In the genomic region with DNA sequence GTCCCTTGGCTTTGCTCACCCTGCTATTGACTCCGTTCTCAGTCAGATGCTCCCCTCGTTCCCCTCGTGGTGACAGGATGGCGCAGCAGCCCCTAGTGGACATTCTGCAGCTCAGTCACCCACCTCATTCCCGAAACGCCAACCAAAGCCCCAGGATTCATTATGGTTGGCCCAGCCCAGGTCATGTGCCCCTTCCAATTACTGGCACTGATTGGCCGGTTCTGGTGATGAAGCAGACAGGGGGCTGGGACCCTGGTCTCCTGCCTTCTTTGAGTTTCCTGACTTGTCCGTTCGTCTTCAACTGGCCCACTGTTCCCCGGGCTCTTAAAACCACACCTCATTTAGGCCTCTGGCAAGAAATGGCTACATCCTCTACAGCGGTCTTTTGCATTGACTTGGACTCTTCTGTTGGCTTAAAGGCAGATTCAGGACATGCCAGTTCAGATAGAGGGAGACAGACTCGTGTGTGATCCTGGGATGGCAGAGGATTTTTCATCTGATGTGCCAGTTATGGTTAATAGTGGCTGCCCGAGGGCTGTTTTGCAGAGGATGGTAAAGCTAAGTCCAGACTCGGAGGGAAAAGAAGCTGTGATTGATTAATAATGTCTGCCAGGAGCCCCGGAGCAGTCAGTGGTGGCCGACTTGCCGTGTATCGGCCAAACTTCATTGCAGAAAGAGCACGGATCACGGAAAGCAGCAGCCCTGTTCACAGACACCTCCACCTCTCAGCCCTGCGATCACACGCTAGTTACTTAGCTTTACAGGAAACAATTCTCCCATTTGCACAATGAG, we compare ENCODE assay signal across 8 cellular contexts. TPM values are rescaled to one million over a fixed set of nuclear protein-coding genes. Genes with fewer than 3 reads are reported as not detected.
A peak's percentile ranks its signal among the peaks of the same experiment; 100 is the strongest.
DNase-seq lines count a peak whose midpoint lies in the region; ATAC-seq, FAIRE-seq and TF ChIP-seq lines count a peak whose summit lies in the region.

No MANE protein-coding gene starts in this region.

- ATAC-seq in upper lobe of right lung (peak; percentile 46), HG02852 (IDR thresholded peaks at IDR 0.05; ENCODE audit: unreplicated experiment) (no peak)

- no peaks in the 10 kb centered on the region for H3K27me3 ChIP-seq in endothelial cell of umbilical vein (ENCODE audit: control insufficient read depth in 2 of 2, insufficient read depth in 2 of 2, low read length in 2 of 2)
- H3K27me3 ChIP-seq in upper lobe of right lung: no peaks in the 10 kb centered on the region

- no peak for TF ChIP-seq POLR2A in endothelial cell of umbilical vein (IDR thresholded peaks at IDR 0.05; ENCODE audit: low read depth, low read length)

- no TSS peak for BruUV-seq in endothelial cell of umbilical vein (replicated peaks; lab: Mats Ljungman, UMichigan)

- DNase-seq in NCI-H748 (lab: John Stamatoyannopoulos, UW; ENCODE audit: unreplicated experiment) (peak; percentile 28), NCI-H748 treated with DMSO at 0.1 percent for 48 hours (lab: John Stamatoyannopoulos, UW) (no peak), endothelial cell of umbilical vein (ENCODE audit: low read depth, low spot score) (peak; percentile 83), upper lobe of right lung (no peak), NCI-H2227 treated with DMSO at 0.1 percent for 48 hours (lab: John Stamatoyannopoulos, UW) (no peak)
- DNase-seq in activated CD4-positive, alpha-beta T cell treated with anti-CD3 and anti-CD28 coated beads, Interleukin-2, amount 50 U/mL, for 24 hours (ENCODE audit: low read depth in 1 of 2, low spot score in 1 of 2): peak; percentile 28 to 37

- no peaks in the 10 kb centered on the region for H3K36me3 Mint-ChIP-seq in nephron (ENCODE audit: low read depth)

- H3K4me1 Mint-ChIP-seq in nephron: peaks cover 4% of the 10 kb centered on the region

- H3K4me3 Mint-ChIP-seq in nephron: peak overlapping the region; percentile 61 to 77 (median 75)

- H3K4me2 ChIP-seq in endothelial cell of umbilical vein (ENCODE audit: insufficient read depth, low read length): peak overlapping the region; percentile 66

- H3K4me1 ChIP-seq in endothelial cell of umbilical vein (ENCODE audit: control insufficient read depth, extremely low read depth, insufficient read depth, low read length) (no peaks in the 10 kb centered on the region), upper lobe of right lung (no peaks in the 10 kb centered on the region)

- peak overlapping the region; percentile 9 to 89 (median 69) for H3K27ac Mint-ChIP-seq in nephron

- H4K20me1 ChIP-seq in endothelial cell of umbilical vein (replicated peaks; ENCODE audit: control insufficient read depth, extremely low read depth, insufficient read depth, low read length): no peaks in the 10 kb centered on the region

- H3K9me3 Mint-ChIP-seq in nephron: peaks cover 17% of the 10 kb centered on the region

- POLR2A ChIA-PET in endothelial cell of umbilical vein (lab: Charles Lee): no interaction called here

- FAIRE-seq in endothelial cell of umbilical vein (lab: Jason Lieb, UNC): peak; percentile 72

- H3K27me3 Mint-ChIP-seq in nephron (ENCODE audit: low read depth): no peaks in the 10 kb centered on the region

- intact Hi-C loops in endothelial cell of umbilical vein (cut with micrococcal nuclease): no loop called here
- intact Hi-C loops in upper lobe of right lung (cut with DNase I): no loop called here

- peak; percentile 42 to 69 for TF ChIP-seq CTCF in endothelial cell of umbilical vein (IDR thresholded peaks at IDR 0.05; ENCODE audit: extremely low read depth in 1 of 2, insufficient read depth in 1 of 2, low read depth in 1 of 2, low read length in 2 of 2)
- TF ChIP-seq CTCF in nephron (IDR thresholded peaks at IDR 0.05; ENCODE audit: unreplicated experiment in 3 of 3): peak; percentile 34 to 49 (median 43)
- TF ChIP-seq CTCF in upper lobe of right lung (IDR thresholded peaks at IDR 0.05): peak; percentile 29

- H2AFZ ChIP-seq in endothelial cell of umbilical vein (ENCODE audit: low read depth, low read length): peak overlapping the region; percentile 88

- CTCF ChIA-PET in endothelial cell of umbilical vein (lab: Charles Lee): interaction anchor here (0.5 to 3.2 kb wide), 4 partner anchors 12 to 320 kb away, joined by 3 to 31 read pairs (median 4); no protein-coding TSS in a partner anchor

- no peak overlapping the region for H3K27ac ChIP-seq in endothelial cell of umbilical vein (ENCODE audit: insufficient read depth, low read depth, low read length)
- no peak overlapping the region for H3K27ac ChIP-seq in upper lobe of right lung

- H3K79me2 ChIP-seq in endothelial cell of umbilical vein (ENCODE audit: control insufficient read depth, insufficient read depth, low read length): no peaks in the 10 kb centered on the region

- H3K9me3 ChIP-seq in endothelial cell of umbilical vein (replicated peaks; ENCODE audit: control insufficient read depth, insufficient read depth, low read length) (no peaks in the 10 kb centered on the region), upper lobe of right lung (peaks cover 6% of the 10 kb centered on the region)

- H3K36me3 ChIP-seq in endothelial cell of umbilical vein (ENCODE audit: control insufficient read depth in 2 of 2, extremely low read depth in 1 of 2, insufficient read depth in 2 of 2, low read length in 2 of 2) (no peaks in the 10 kb centered on the region), upper lobe of right lung (no peaks in the 10 kb centered on the region)

- H3K9ac ChIP-seq in endothelial cell of umbilical vein (replicated peaks; ENCODE audit: extremely low read depth, insufficient read depth, low read length): peak overlapping the region; percentile 12

- dilution Hi-C loops in endothelial cell of umbilical vein (cut with MboI; ENCODE audit: extremely low pct_ligation_motif_present, low sequenced_read_pairs): no loop called here

- H3K9me1 ChIP-seq in endothelial cell of umbilical vein (replicated peaks; ENCODE audit: control insufficient read depth, extremely low read depth, insufficient read depth, low read length): no peaks in the 10 kb centered on the region

- H3K4me3 ChIP-seq in endothelial cell of umbilical vein (replicated peaks in 1 of 3; ENCODE audit: insufficient read depth in 1 of 3, low read depth in 1 of 3, low read length in 3 of 3) (peak overlapping the region in 2 of 3 experiments; percentile 17 to 49), upper lobe of right lung (peak overlapping the region; percentile 11)

TF ChIP-seq in endothelial cell of umbilical vein, 7 proteins besides CTCF, POLR2A, EP300 and RAD21:
- TF ChIP-seq, protein P1, sequence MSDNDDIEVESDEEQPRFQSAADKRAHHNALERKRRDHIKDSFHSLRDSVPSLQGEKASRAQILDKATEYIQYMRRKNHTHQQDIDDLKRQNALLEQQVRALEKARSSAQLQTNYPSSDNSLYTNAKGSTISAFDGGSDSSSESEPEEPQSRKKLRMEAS (IDR thresholded peaks at IDR 0.05; ENCODE audit: insufficient read depth, insufficient read length): peak; percentile 72
- TF ChIP-seq POLR2AphosphoS5 (IDR thresholded peaks at IDR 0.05; ENCODE audit: insufficient read depth, low read depth, low read length) (no peak), MYC (IDR thresholded peaks at IDR 0.05; ENCODE audit: low read depth, low read length) (no peak), EZH2 (IDR thresholded peaks at IDR 0.05; ENCODE audit: borderline replicate concordance, low read depth, low read length, severe bottlenecking) (no peak), GATA2 (IDR thresholded peaks at IDR 0.05; ENCODE audit: insufficient read depth, insufficient read length, low read depth, low read length) (no peak), FOS (IDR thresholded peaks at IDR 0.05; ENCODE audit: borderline replicate concordance, insufficient read depth, low read length) (no peak)

RNA-seq across cellular contexts. Expression of gene LSM3, which starts 37.8 kb away (rescaled TPM):
- total RNA-seq in endothelial cell of umbilical vein: 13.0 and 13.6 TPM in 2 replicates
- polyA plus RNA-seq in endothelial cell of umbilical vein: 2.5 and 4.4 TPM in 2 replicates
- polyA plus RNA-seq in endothelial cell of umbilical vein (2011; cell fraction: cytosol; rRNA removed): 6.2 and 7.5 TPM in 2 replicates
- polyA plus RNA-seq in endothelial cell of umbilical vein (2011; cell fraction: nucleus; rRNA removed): 2.2 and 3.8 TPM in 2 replicates
- polyA plus RNA-seq in endothelial cell of umbilical vein (2012): 11.5 and 19.6 TPM in 2 replicates
- polyA minus RNA-seq in endothelial cell of umbilical vein: 1.7 and 2.5 TPM in 2 replicates
- polyA minus RNA-seq in endothelial cell of umbilical vein (2011; cell fraction: cytosol; rRNA and poly(A)+ RNA removed): 4.0 TPM
- 3.4 and 3.8 TPM in 2 replicates for polyA minus RNA-seq in endothelial cell of umbilical vein (2011; cell fraction: nucleus; rRNA and poly(A)+ RNA removed)
- total RNA-seq in upper lobe of right lung: 8.8 TPM

RNA-seq across cellular contexts. Expression of gene XPC, which starts 38.1 kb away (rescaled TPM):
- total RNA-seq in endothelial cell of umbilical vein (36.7 and 36.8 TPM in 2 replicates), upper lobe of right lung (36.1 TPM)
- polyA plus RNA-seq in endothelial cell of umbilical vein: 9.0 and 11.9 TPM in 2 replicates
- 16.4 and 16.7 TPM in 2 replicates for polyA plus RNA-seq in endothelial cell of umbilical vein (2011; cell fraction: cytosol; rRNA removed)
- polyA plus RNA-seq in endothelial cell of umbilical vein (2011; cell fraction: nucleus; rRNA removed): 59.4 and 61.4 TPM in 2 replicates
- polyA plus RNA-seq in endothelial cell of umbilical vein (2012): 31.1 and 39.1 TPM in 2 replicates
- polyA minus RNA-seq in endothelial cell of umbilical vein: 29.2 and 29.8 TPM in 2 replicates
- polyA minus RNA-seq in endothelial cell of umbilical vein (2011; cell fraction: cytosol; rRNA and poly(A)+ RNA removed): 15.4 TPM
- 33.6 and 51.8 TPM in 2 replicates for polyA minus RNA-seq in endothelial cell of umbilical vein (2011; cell fraction: nucleus; rRNA and poly(A)+ RNA removed)

Comparison
In these comparisons a context has a peak if more than half of its experiments do, and no peak if none do; other contexts are left out.
1. DNase-seq: peak in NCI-H748 (single experiment), activated CD4-positive, alpha-beta T cell treated with anti-CD3 and anti-CD28 coated beads, Interleukin-2, amount 50 U/mL, for 24 hours (2 of 2) and endothelial cell of umbilical vein (single experiment); none in NCI-H748 treated with DMSO at 0.1 percent for 48 hours (single experiment), upper lobe of right lung (single experiment) and NCI-H2227 treated with DMSO at 0.1 percent for 48 hours (single experiment).
2. Peak in every context shown above with its lines, with median percentiles within 50 percentile points of each other: CTCF ChIP-seq.